ENCODE assay signal across 1 cellular context in the genomic region with DNA sequence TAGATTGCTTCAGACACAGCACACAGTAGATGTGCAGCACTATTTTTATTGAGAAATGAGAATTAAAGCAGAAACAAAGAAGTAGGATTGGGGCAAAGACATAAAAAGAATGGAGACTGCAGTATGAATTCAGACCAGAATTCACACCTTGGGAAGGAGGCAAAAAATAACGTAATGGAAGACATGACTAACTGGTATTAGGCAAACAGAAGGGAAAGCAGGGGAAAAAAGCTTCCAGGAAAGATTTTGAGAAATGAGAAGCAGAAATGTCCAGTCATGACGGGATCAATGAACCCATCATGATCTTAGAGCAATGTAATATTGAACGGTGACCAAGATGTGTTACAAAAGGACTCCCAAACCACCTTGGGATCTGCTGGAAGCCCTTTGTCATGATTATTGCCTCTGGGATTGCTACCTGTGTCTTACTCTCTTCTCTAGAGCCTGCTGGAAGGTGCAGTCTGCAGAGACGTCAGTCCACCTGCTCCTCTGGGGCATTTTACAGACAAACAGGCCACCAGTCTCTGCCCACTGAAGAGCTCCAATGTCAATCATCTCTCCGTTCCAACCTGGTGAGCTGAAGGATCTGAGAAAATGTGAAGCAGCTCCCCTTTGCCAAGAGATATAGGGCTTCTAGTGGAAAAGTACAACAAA.
TF ChIP-seq lines count a peak whose summit lies in the region.

No MANE protein-coding gene starts in this region.

TF ChIP-seq in SK-N-SH treated with all-trans-retinoic acid at 6 μM for 48 hours, 23 proteins besides CTCF, POLR2A, EP300 and RAD21 (continued from another document):
- TF ChIP-seq, protein P1, sequence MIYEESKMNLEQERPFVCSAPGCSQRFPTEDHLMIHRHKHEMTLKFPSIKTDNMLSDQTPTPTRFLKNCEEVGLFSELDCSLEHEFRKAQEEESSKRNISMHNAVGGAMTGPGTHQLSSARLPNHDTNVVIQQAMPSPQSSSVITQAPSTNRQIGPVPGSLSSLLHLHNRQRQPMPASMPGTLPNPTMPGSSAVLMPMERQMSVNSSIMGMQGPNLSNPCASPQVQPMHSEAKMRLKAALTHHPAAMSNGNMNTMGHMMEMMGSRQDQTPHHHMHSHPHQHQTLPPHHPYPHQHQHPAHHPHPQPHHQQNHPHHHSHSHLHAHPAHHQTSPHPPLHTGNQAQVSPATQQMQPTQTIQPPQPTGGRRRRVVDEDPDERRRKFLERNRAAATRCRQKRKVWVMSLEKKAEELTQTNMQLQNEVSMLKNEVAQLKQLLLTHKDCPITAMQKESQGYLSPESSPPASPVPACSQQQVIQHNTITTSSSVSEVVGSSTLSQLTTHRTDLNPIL (CRISPR knock-in tag; IDR thresholded peaks at IDR 0.05; ENCODE audit: low read depth), result no peak
- no peak for TF ChIP-seq GLIS3 (CRISPR knock-in tag; IDR thresholded peaks at IDR 0.05)
